In the genomic region with DNA sequence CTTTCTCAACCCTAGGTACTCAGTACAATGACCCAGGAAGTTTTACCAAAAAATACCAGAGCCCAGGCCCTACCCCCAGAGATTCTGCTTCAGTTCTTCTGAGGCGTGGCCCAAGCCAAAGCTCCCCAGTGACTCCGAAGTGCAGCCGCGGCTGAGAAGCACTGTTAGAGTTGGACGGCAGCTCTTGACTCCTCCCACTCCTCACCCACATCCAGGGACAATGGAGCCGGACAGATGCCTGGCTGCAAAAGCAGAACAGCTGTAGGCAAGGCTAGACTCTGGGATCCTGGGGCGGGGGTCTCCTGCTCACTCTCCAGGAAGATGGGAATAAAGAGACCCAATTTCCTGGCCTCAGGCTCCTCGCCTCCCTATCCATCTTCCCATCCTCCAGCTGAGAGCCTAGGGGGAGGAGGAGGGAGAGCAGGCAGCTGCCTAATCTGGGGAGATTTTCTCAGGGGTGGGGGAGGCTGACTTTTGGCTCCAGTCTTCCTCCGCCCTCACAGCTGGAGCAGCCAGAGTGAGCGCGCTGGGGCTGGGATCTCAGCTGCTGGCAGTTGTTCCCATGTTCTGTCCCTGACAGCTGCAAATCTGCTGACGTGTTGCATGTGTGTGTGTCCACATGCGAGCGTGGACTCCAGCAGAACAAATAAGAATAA, we compare ENCODE assay signal across 9 cellular contexts.
DNase-seq lines count a peak whose midpoint lies in the region; ATAC-seq, FAIRE-seq and TF ChIP-seq lines count a peak whose summit lies in the region.
"Had no signal": no experiment of that assay in that cellular context is flagged by ENCODE, and none has a peak within 500 bp of the region (broad histone marks: within the 10 kb centered on the region; RNA-seq: fewer than 3 reads in every experiment).

No MANE protein-coding gene starts in this region.

- TF ChIP-seq CTCF in smooth muscle cell (IDR thresholded peaks at IDR 0.05; ENCODE audit: borderline replicate concordance, insufficient read depth, poor library complexity, severe bottlenecking) (no peak), D721Med (IDR thresholded peaks at IDR 0.05; ENCODE audit: insufficient read depth, missing control alignments) (no peak)

- H3K36me3 Mint-ChIP-seq in activated naive CD4-positive, alpha-beta T cell treated with anti-CD3 and anti-CD28 coated beads, Interleukin-2, amount 50 U/mL, for 72 hours = no peaks in the 10 kb centered on the region

- H2AFZ ChIP-seq in smooth muscle cell (ENCODE audit: low read depth) = peak overlapping the region; percentile 46

- no peak for TF ChIP-seq EP300 in Ishikawa (IDR thresholded peaks at IDR 0.05; ENCODE audit: borderline replicate concordance)

- no peak for TF ChIP-seq RAD21 in Ishikawa (IDR thresholded peaks at IDR 0.05; ENCODE audit: low read depth)

- peaks cover 25% of the 10 kb centered on the region for H3K4me1 ChIP-seq in smooth muscle cell (ENCODE audit: low read depth)

- no peaks in the 10 kb centered on the region for H3K27me3 ChIP-seq in smooth muscle cell (ENCODE audit: low read depth)

- no peak overlapping the region for H3K27ac Mint-ChIP-seq in activated naive CD4-positive, alpha-beta T cell treated with anti-CD3 and anti-CD28 coated beads, Interleukin-2, amount 50 U/mL, for 72 hours

- H4K20me1 ChIP-seq in smooth muscle cell (ENCODE audit: low read depth) = no peaks in the 10 kb centered on the region

- no peak for FAIRE-seq in GM12892 (lab: Jason Lieb, UNC)
- no peak for FAIRE-seq in D721Med (lab: Jason Lieb, UNC)
- FAIRE-seq: endometrium had no signal

- H3K4me2 ChIP-seq in smooth muscle cell = peak overlapping the region; percentile 81

- H3K36me3 ChIP-seq in smooth muscle cell (ENCODE audit: low read depth) = no peaks in the 10 kb centered on the region

- 10% methylated on average over 14 of the region's 14 CpGs for WGBS in smooth muscle cell (ENCODE audit: low lambda C conversion rate)

- peak overlapping the region; percentile 32 for H3K4me3 ChIP-seq in smooth muscle cell

- H3K9me3 ChIP-seq in smooth muscle cell (replicated peaks; ENCODE audit: low read depth) = no peaks in the 10 kb centered on the region

- H3K9ac ChIP-seq in smooth muscle cell (ENCODE audit: low read depth) = no peak overlapping the region

- TF ChIP-seq POLR2A in GM12892 (IDR thresholded peaks at IDR 0.05; ENCODE audit: low read depth, low read length) = no peak

- DNase-seq in anterior cingulate cortex (lab: John Stamatoyannopoulos, UW) (peak in 34 of 58 donors; percentile 7 to 80 (median 34)), iPS-NIHi7 (ENCODE audit: extremely low spot score) (peak; percentile 83), smooth muscle cell (lab: John Stamatoyannopoulos, UW; ENCODE audit: unreplicated experiment) (peak; percentile 12), GM12892 (ENCODE audit: insufficient read length) (no peak), D721Med (ENCODE audit: insufficient read length, low spot score) (no peak)
- DNase-seq in activated naive CD4-positive, alpha-beta T cell treated with anti-CD3 and anti-CD28 coated beads, Interleukin-2, amount 50 U/mL, for 72 hours (ENCODE audit: low spot score in 2 of 2) = no peak

- peak overlapping the region; percentile 43 for H3K27ac ChIP-seq in smooth muscle cell (ENCODE audit: low read depth)

- H3K79me2 ChIP-seq in smooth muscle cell (ENCODE audit: low read depth) = no peaks in the 10 kb centered on the region

- no peak for ATAC-seq in HG02678 (IDR thresholded peaks at IDR 0.05; ENCODE audit: unreplicated experiment)
- no peak for ATAC-seq in activated naive CD4-positive, alpha-beta T cell treated with anti-CD3 and anti-CD28 coated beads, Interleukin-2, amount 50 U/mL, for 72 hours

- peaks cover 3% of the 10 kb centered on the region for H3F3A ChIP-seq in smooth muscle cell (ENCODE audit: low read depth)

- no peaks in the 10 kb centered on the region for H3K9me3 Mint-ChIP-seq in activated naive CD4-positive, alpha-beta T cell treated with anti-CD3 and anti-CD28 coated beads, Interleukin-2, amount 50 U/mL, for 72 hours

TF ChIP-seq in Ishikawa, 13 proteins besides CTCF, POLR2A, EP300 and RAD21:
- TF ChIP-seq, protein P1, sequence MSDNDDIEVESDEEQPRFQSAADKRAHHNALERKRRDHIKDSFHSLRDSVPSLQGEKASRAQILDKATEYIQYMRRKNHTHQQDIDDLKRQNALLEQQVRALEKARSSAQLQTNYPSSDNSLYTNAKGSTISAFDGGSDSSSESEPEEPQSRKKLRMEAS (IDR thresholded peaks at IDR 0.05) = no peak
- peak; percentile 74; the same call in 1 of the 2 replicates for TF ChIP-seq ZBTB7A (IDR thresholded peaks at IDR 0.05; ENCODE audit: low read depth)
- no peak for TF ChIP-seq FOXM1 (IDR thresholded peaks at IDR 0.05; ENCODE audit: borderline replicate concordance, low read depth)
- 0 out of 2 replicates have a peak, but pooled peaks have one; percentile 22 for TF ChIP-seq TCF12 (IDR thresholded peaks at IDR 0.05; ENCODE audit: low read depth)
- TF ChIP-seq TAF1 (IDR thresholded peaks at IDR 0.05; ENCODE audit: low read depth) = 0 out of 2 replicates have a peak, but pooled peaks have one; percentile 36
- no peak for TF ChIP-seq YY1 (IDR thresholded peaks at IDR 0.05; ENCODE audit: low read depth)

Comparison
In these comparisons a context has a peak if more than half of its experiments do, and no peak if none do; other contexts are left out.
1. DNase-seq: peak in anterior cingulate cortex (34 of 58), iPS-NIHi7 (single experiment) and smooth muscle cell (single experiment); none in GM12892 (single experiment), activated naive CD4-positive, alpha-beta T cell treated with anti-CD3 and anti-CD28 coated beads, Interleukin-2, amount 50 U/mL, for 72 hours (0 of 2) and D721Med (single experiment).